8 cellular contexts compared by ENCODE assay signal in the genomic region with DNA sequence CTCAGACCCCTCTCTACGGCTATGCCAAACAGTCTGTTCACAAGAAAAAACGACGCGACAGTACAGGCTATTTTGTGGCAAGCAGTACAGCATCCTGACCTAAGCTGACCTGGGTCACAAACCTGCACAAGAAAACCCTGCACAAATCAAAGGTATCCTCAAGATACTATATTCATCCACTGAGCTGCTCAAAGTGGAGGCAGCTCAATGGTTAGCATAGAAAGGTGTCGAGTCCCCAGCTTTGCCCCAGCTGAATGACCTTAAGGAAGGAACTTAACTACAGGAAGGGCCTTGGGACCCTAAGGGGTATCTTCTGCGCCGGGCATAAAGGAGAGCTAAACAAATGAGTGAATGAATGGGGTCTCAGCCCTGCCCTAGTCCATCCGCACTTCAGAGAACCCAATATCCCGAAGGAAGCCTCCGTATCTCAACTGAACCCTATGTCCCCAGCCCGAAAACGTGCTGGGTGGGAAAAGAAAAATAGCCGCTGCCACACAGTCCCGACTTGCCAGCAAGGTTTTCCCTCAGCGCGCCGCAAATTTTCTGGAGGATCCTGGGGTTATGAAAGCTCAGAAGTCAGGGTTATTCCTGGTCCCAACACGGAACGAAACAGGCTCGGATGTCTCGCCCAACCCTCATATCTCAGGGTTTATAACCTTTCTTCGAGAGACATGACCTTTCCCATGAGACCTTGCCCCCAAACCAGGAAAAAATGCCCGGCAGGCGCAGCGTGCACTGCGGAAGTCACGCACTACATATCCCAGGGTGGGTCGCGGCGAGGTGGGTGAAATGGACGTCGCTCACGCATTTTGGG. TPM values are rescaled to one million over a fixed set of nuclear protein-coding genes. Genes with fewer than 3 reads are reported as not detected.
DNase-seq lines count a peak whose midpoint lies in the region; TF ChIP-seq lines count a peak whose summit lies in the region.

Gene FASTKD1 (minus strand): TSS at position 706 of the 814 bp plus-strand sequence. CDS start 1,836 bp downstream, outside the sequence.

- H3K9me3 ChIP-seq in neural cell (ENCODE audit: low read length): no peaks in the 10 kb centered on the region
- no peaks in the 10 kb centered on the region for H3K9me3 ChIP-seq in stomach

- DNase-seq in EH (ENCODE audit: low read depth) (peak; percentile 89), H4 (ENCODE audit: low spot score) (peak; percentile 87), LoVo (ENCODE audit: low spot score) (peak; percentile 92), SHP77 (lab: John Stamatoyannopoulos, UW) (peak; percentile 80 to 88), fibroblast of the conjunctiva (ENCODE audit: low read depth) (peak; percentile 65), stomach (peak; percentile 89)
- DNase-seq in activated effector memory CD4-positive, alpha-beta T cell treated with Interleukin-2 at 50 U/mL for 16 hours: peak; percentile 72

- 0% methylated on average over 31 to 33 of the region's 33 CpGs for WGBS in stomach, 5 donors

- H3K36me3 ChIP-seq in neural cell (ENCODE audit: insufficient read depth, low read length) (no peaks in the 10 kb centered on the region), stomach (no peaks in the 10 kb centered on the region)

- H3K4me2 ChIP-seq in neural cell (ENCODE audit: low read length): peak within 1 kb of the TSS; percentile 91

- H3K27ac ChIP-seq in neural cell (ENCODE audit: low read length) (peak within 1 kb of the TSS; percentile 73), stomach (peak within 1 kb of the TSS; percentile 74 to 86 (median 79))

- H3K9me2 ChIP-seq in neural cell (ENCODE audit: insufficient read depth, low read length): no peaks in the 10 kb centered on the region

- intact Hi-C loops in stomach (cut with DNase I; ENCODE audit: low total_unique reads): no loop called here

- TF ChIP-seq POLR2A in stomach (IDR thresholded peaks at IDR 0.05): no peak

- H3K9ac ChIP-seq in neural cell (ENCODE audit: low read length): peak within 1 kb of the TSS; percentile 76

- peaks cover 10 to 25% (median 14%) of the 10 kb centered on the region in 4 donors for H3K4me1 ChIP-seq in stomach

- TF ChIP-seq RAD21 in neural cell (conservative IDR thresholded peaks at IDR 0.05): peak; percentile 21

- H3K27me3 ChIP-seq in neural cell (ENCODE audit: insufficient read depth, low read depth, low read length): no peaks in the 10 kb centered on the region
- H3K27me3 ChIP-seq in stomach: no peaks in the 10 kb centered on the region

- TF ChIP-seq CTCF in neural cell (IDR thresholded peaks at IDR 0.05; ENCODE audit: poor library complexity, severe bottlenecking): no peak
- TF ChIP-seq CTCF in stomach (IDR thresholded peaks at IDR 0.05): no peak

- H2AFZ ChIP-seq in neural cell (ENCODE audit: low read depth, low read length): peak within 1 kb of the TSS; percentile 86

- peak within 1 kb of the TSS; percentile 93 for H3K4me3 ChIP-seq in neural cell (ENCODE audit: low read length)
- H3K4me3 ChIP-seq in stomach: peak within 1 kb of the TSS; percentile 56 to 88 (median 78)

- no peaks in the 10 kb centered on the region for H4K20me1 ChIP-seq in neural cell (ENCODE audit: insufficient read depth)

- peaks cover 33% of the 10 kb centered on the region for H3K79me2 ChIP-seq in neural cell (replicated peaks; ENCODE audit: insufficient read depth, low read length)

- TF ChIP-seq EP300 in neural cell (conservative IDR thresholded peaks at IDR 0.05; ENCODE audit: poor library complexity, severe bottlenecking): no peak
- no peak for TF ChIP-seq EP300 in stomach (IDR thresholded peaks at IDR 0.05)

- H3F3A ChIP-seq in neural cell (ENCODE audit: insufficient read depth, low read length, poor library complexity, severe bottlenecking): no peaks in the 10 kb centered on the region

TF ChIP-seq in neural cell, 6 proteins besides CTCF, POLR2A, EP300 and RAD21:
- TF ChIP-seq EZH2 (IDR thresholded peaks at IDR 0.05; ENCODE audit: borderline replicate concordance, insufficient read depth, low read length, poor library complexity, severe bottlenecking) (no peak), TAF1 (IDR thresholded peaks at IDR 0.05; ENCODE audit: low read depth) (peak; percentile 67), POLR2AphosphoS5 (IDR thresholded peaks at IDR 0.05) (peak; percentile 64), MXI1 (conservative IDR thresholded peaks at IDR 0.05; ENCODE audit: poor library complexity, severe bottlenecking) (peak; percentile 91), SMC3 (conservative IDR thresholded peaks at IDR 0.05; ENCODE audit: poor library complexity) (peak; percentile 42)
- TF ChIP-seq, protein P1, sequence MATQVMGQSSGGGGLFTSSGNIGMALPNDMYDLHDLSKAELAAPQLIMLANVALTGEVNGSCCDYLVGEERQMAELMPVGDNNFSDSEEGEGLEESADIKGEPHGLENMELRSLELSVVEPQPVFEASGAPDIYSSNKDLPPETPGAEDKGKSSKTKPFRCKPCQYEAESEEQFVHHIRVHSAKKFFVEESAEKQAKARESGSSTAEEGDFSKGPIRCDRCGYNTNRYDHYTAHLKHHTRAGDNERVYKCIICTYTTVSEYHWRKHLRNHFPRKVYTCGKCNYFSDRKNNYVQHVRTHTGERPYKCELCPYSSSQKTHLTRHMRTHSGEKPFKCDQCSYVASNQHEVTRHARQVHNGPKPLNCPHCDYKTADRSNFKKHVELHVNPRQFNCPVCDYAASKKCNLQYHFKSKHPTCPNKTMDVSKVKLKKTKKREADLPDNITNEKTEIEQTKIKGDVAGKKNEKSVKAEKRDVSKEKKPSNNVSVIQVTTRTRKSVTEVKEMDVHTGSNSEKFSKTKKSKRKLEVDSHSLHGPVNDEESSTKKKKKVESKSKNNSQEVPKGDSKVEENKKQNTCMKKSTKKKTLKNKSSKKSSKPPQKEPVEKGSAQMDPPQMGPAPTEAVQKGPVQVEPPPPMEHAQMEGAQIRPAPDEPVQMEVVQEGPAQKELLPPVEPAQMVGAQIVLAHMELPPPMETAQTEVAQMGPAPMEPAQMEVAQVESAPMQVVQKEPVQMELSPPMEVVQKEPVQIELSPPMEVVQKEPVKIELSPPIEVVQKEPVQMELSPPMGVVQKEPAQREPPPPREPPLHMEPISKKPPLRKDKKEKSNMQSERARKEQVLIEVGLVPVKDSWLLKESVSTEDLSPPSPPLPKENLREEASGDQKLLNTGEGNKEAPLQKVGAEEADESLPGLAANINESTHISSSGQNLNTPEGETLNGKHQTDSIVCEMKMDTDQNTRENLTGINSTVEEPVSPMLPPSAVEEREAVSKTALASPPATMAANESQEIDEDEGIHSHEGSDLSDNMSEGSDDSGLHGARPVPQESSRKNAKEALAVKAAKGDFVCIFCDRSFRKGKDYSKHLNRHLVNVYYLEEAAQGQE (IDR thresholded peaks at IDR 0.05; ENCODE audit: borderline replicate concordance): no peak

RNA-seq across cellular contexts. Expression of gene FASTKD1, which starts in this region (rescaled TPM):
- 20.6 and 27.7 TPM in 2 replicates for total RNA-seq in H4 (2014; rRNA removed; shearing (Covaris generic))
- polyA plus RNA-seq in neural cell (50.3 and 69.6 TPM in 2 replicates), stomach (10 to 100 TPM in 2 of 3 donors, 1 to 10 TPM in 1; 4.0 to 37.2 (median 18.9) TPM)
- polyA minus RNA-seq in neural cell: 75.8 and 77.2 TPM in 2 replicates
- total RNA-seq in stomach: 10 to 100 TPM in 4 of 5 donors, 1 to 10 TPM in 1; 6.4 to 32.3 (median 23.5) TPM

Comparison
In these comparisons a context has a peak if more than half of its experiments do, and no peak if none do; other contexts are left out.
1. Peak in every context shown above with its lines: DNase-seq, H3K4me3 ChIP-seq and H3K27ac ChIP-seq.